1 cellular context compared by ENCODE assay signal in genomic region chr10:97399843-97400545, GRCh38.
TF ChIP-seq lines count a peak whose summit lies in the region.

No MANE protein-coding gene starts in this region.

TF ChIP-seq in HEK293, 187 proteins besides CTCF, POLR2A, EP300 and RAD21 (continued from another document):
- TF ChIP-seq ZNF26 (tag by site-specific recombination; IDR thresholded peaks at IDR 0.05): no peak
- no peak for TF ChIP-seq ZNF16 (tag by site-specific recombination; IDR thresholded peaks at IDR 0.05; ENCODE audit: low read depth)
- TF ChIP-seq ZNF354C (tag by site-specific recombination; IDR thresholded peaks at IDR 0.05; ENCODE audit: borderline replicate concordance, low read depth): no peak
